1 cellular context compared by ENCODE assay signal in the genomic region with DNA sequence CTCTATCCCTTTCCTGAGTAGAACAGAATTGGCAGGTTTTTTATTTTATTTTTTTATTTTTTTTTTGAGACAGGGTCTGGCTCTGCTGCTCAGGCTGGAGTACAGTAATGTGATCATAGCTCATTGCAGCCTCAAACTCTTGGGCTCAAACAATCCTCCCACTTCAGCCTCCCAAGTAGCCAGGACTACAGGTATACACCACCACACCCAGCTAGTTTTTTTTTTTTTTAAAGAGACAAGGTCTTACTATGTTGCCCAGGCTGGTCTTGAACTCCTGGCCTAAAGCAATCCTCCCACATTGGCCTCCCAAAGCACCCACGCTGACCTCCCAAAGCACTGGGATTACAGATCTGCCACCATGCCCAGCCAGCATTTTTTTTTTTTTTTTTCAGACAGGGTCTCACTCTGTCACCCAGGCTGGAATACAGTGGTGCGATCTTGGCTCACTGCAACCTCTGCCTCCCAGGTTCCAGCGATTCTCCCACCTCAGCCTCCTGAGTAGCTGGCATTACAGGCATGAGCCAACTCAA.
TF ChIP-seq lines count a peak whose summit lies in the region.

No MANE protein-coding gene starts in this region.

TF ChIP-seq in K562, 482 proteins besides CTCF, POLR2A, EP300 and RAD21:
- TF ChIP-seq ZNF384 (IDR thresholded peaks at IDR 0.05; ENCODE audit: low read depth, low read length): peak; percentile 51
